Comparison of ENCODE assay signal across 8 cellular contexts in genomic region chr15:82538961-82539689, GRCh38. TPM values are rescaled to one million over a fixed set of nuclear protein-coding genes. Genes with fewer than 3 reads are reported as not detected.
DNase-seq lines count a peak whose midpoint lies in the region; ATAC-seq, FAIRE-seq and TF ChIP-seq lines count a peak whose summit lies in the region.

No MANE protein-coding gene starts in this region.

- H3K27me3 ChIP-seq in astrocyte (ENCODE audit: insufficient read depth, low read length) (no peaks in the 10 kb centered on the region), right lobe of liver (no peaks in the 10 kb centered on the region), thyroid gland (no peaks in the 10 kb centered on the region)

- ATAC-seq in right lobe of liver (no peak), HG03457 (IDR thresholded peaks at IDR 0.05; ENCODE audit: unreplicated experiment) (no peak)

- no peak overlapping the region for H2AFZ ChIP-seq in astrocyte (ENCODE audit: low read depth, low read length)

- peak overlapping the region; percentile 92 for H3K4me2 ChIP-seq in astrocyte (ENCODE audit: low read length)

- no peaks in the 10 kb centered on the region for H3K27me3 Mint-ChIP-seq in astrocyte (ENCODE audit: low read depth, unreplicated experiment)

- peaks cover 41% of the 10 kb centered on the region for H3K36me3 ChIP-seq in astrocyte (ENCODE audit: insufficient read depth, low read length)
- peaks cover 7 to 37% (median 26%) of the 10 kb centered on the region in 4 donors for H3K36me3 ChIP-seq in right lobe of liver
- peaks cover 31 to 36% of the 10 kb centered on the region in 2 donors for H3K36me3 ChIP-seq in thyroid gland

- H3K4me1 ChIP-seq in astrocyte (ENCODE audit: insufficient read depth, low read length) (peaks cover 29% of the 10 kb centered on the region), right lobe of liver (peaks cover 0 to 21% (median 9%) of the 10 kb centered on the region in 4 donors), thyroid gland (peaks cover 10 to 18% of the 10 kb centered on the region in 2 donors)

- H3K27ac ChIP-seq in astrocyte (ENCODE audit: low read depth, low read length): peak overlapping the region; percentile 71
- peak overlapping the region in 2 of 3 donors; percentile 49 to 76 for H3K27ac ChIP-seq in right lobe of liver
- H3K27ac ChIP-seq in thyroid gland: peak overlapping the region; percentile 77 to 94 (median 81)

- H3K4me3 ChIP-seq in astrocyte (ENCODE audit: insufficient read depth, low read depth, low read length): peak overlapping the region; percentile 100
- peak overlapping the region; percentile 86 to 97 (median 96) for H3K4me3 ChIP-seq in right lobe of liver
- H3K4me3 ChIP-seq in thyroid gland (replicated peaks in 1 of 3): peak overlapping the region; percentile 61 to 98 (median 90)

- TF ChIP-seq POLR2A in right lobe of liver (IDR thresholded peaks at IDR 0.05) (no peak), thyroid gland (IDR thresholded peaks at IDR 0.05) (no peak)

- intact Hi-C loops in right lobe of liver (cut with DNase I) (no loop called here), thyroid gland (cut with DNase I) (no loop called here)

- H3K27ac Mint-ChIP-seq in astrocyte (ENCODE audit: unreplicated experiment): peak overlapping the region; percentile 95

- no peak for FAIRE-seq in astrocyte (lab: Jason Lieb, UNC)
- FAIRE-seq in HTR-8/SVneo (lab: Jason Lieb, UNC): no peak

- TF ChIP-seq CTCF in astrocyte (IDR thresholded peaks at IDR 0.05; ENCODE audit: insufficient read depth, low read depth, low read length) (no peak), right lobe of liver (IDR thresholded peaks at IDR 0.05) (no peak), thyroid gland (IDR thresholded peaks at IDR 0.05) (no peak)

- WGBS in right lobe of liver (ENCODE audit: insufficient coverage, low coverage, low lambda C conversion rate, missing lambda C conversion rate): 22% methylated on average over 23 of the region's 28 CpGs
- WGBS in thyroid gland, 2 donors: 25 to 30% methylated on average over 28 of the region's 28 CpGs

- H3K36me3 Mint-ChIP-seq in astrocyte (ENCODE audit: low read depth, unreplicated experiment): peaks cover 37% of the 10 kb centered on the region

- peak overlapping the region; percentile 99 for H3K9ac ChIP-seq in astrocyte (ENCODE audit: low read length)

- H3K9me3 Mint-ChIP-seq in astrocyte (ENCODE audit: unreplicated experiment): no peaks in the 10 kb centered on the region

- H4K20me1 ChIP-seq in astrocyte (ENCODE audit: insufficient read depth, low read length): peaks cover 51% of the 10 kb centered on the region

- H3K9me3 ChIP-seq in astrocyte (ENCODE audit: insufficient read depth, low read depth, low read length): no peaks in the 10 kb centered on the region
- H3K9me3 ChIP-seq in right lobe of liver: no peaks in the 10 kb centered on the region
- no peaks in the 10 kb centered on the region for H3K9me3 ChIP-seq in thyroid gland

- H3K4me3 Mint-ChIP-seq in astrocyte (ENCODE audit: unreplicated experiment): peak overlapping the region; percentile 97

- DNase-seq in activated CD8-positive, alpha-beta memory T cell treated with anti-CD3 and anti-CD28 coated beads for 24 hours: peak; percentile 68
- no peak for DNase-seq in activated CD8-positive, alpha-beta memory T cell treated with anti-CD3 and anti-CD28 coated beads, Interleukin-2, amount 50 U/mL, for 4 hours
- DNase-seq in astrocyte (ENCODE audit: low read depth) (no peak), right lobe of liver (no peak), thyroid gland (peak in 1 of 2 donors; percentile 8), HTR-8/SVneo (ENCODE audit: insufficient read length, low spot score) (no peak), NCI-H446 treated with DMSO at 0.1 percent for 48 hours (lab: John Stamatoyannopoulos, UW) (no peak)

- H3K79me2 ChIP-seq in astrocyte (ENCODE audit: insufficient read depth, low read length): peaks cover 55% of the 10 kb centered on the region

- H3K4me1 Mint-ChIP-seq in astrocyte (ENCODE audit: low read depth, unreplicated experiment): peaks cover 25% of the 10 kb centered on the region

RNA-seq across cellular contexts. Expression of gene RPS17, which starts 1.1 kb away (rescaled TPM):
- total RNA-seq in astrocyte (1,513 and 1,663 TPM in 2 replicates), right lobe of liver (100 to 1,000 TPM; 503 to 807 (median 550) TPM), thyroid gland (1,000 to 10,000 TPM; 1,180 to 3,226 (median 2,104) TPM)
